Comparison of ENCODE assay signal across 9 cellular contexts in the genomic region with DNA sequence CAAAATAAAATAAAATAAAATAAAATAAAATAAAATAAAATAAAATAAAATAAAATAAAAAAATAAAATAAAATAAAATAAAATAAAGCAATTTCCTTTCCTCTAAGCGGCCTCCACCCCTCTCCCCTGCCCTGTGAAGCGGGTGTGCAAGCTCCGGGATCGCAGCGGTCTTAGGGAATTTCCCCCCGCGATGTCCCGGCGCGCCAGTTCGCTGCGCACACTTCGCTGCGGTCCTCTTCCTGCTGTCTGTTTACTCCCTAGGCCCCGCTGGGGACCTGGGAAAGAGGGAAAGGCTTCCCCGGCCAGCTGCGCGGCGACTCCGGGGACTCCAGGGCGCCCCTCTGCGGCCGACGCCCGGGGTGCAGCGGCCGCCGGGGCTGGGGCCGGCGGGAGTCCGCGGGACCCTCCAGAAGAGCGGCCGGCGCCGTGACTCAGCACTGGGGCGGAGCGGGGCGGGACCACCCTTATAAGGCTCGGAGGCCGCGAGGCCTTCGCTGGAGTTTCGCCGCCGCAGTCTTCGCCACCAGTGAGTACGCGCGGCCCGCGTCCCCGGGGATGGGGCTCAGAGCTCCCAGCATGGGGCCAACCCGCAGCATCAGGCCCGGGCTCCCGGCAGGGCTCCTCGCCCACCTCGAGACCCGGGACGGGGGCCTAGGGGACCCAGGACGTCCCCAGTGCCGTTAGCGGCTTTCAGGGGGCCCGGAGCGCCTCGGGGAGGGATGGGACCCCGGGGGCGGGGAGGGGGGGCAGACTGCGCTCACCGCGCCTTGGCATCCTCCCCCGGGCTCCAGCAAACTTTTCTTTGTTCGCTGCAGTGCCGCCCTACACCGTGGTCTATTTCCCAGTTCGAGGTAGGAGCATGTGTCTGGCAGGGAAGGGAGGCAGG. TPM values are rescaled to one million over a fixed set of nuclear protein-coding genes. Genes with fewer than 3 reads are reported as not detected.
DNase-seq lines count a peak whose midpoint lies in the region; ATAC-seq and TF ChIP-seq lines count a peak whose summit lies in the region.
"Had no signal": no experiment of that assay in that cellular context is flagged by ENCODE, and none has a peak within 500 bp of the region (broad histone marks: within the 10 kb centered on the region; RNA-seq: fewer than 3 reads in every experiment).

Gene GSTP1, plus strand, starts transcription at position 494 of the 886 bp plus-strand sequence. Its CDS starts 32 bp downstream, at position 526.

- H3K27ac ChIP-seq in OCI-LY1 (ENCODE audit: low read depth, low read length, poor library complexity, severe bottlenecking), result peak within 1 kb of the TSS; percentile 92
- peak within 1 kb of the TSS; percentile 98 for H3K27ac ChIP-seq in epithelial cell of prostate
- H3K27ac ChIP-seq: KMS-11 had no signal

- peaks cover 58% of the 10 kb centered on the region for H3K4me1 ChIP-seq in OCI-LY1 (ENCODE audit: insufficient read depth, low read length, severe bottlenecking)

- peaks cover 37% of the 10 kb centered on the region for H3K36me3 ChIP-seq in OCI-LY1 (ENCODE audit: insufficient read depth, low read length)

- H3F3A ChIP-seq in OCI-LY1 (ENCODE audit: insufficient read depth, low read length), result peaks cover 10% of the 10 kb centered on the region; the same call in 1 of the 2 replicates

- peak; percentile 97 for DNase-seq in AG08396 (ENCODE audit: low spot score)
- DNase-seq in activated CD8-positive, alpha-beta memory T cell treated with anti-CD3 and anti-CD28 coated beads, Interleukin-2, amount 50 U/mL, for 48 hours, result peak; percentile 93
- DNase-seq in epithelial cell of prostate (ENCODE audit: low read depth, low spot score), result no peak
- peak; percentile 92 for DNase-seq in mucosa of gallbladder (ENCODE audit: low spot score)
- peak; percentile 79 for DNase-seq in stimulated activated CD8-positive, alpha-beta memory T cell treated with anti-CD3 and anti-CD28 coated beads, Interleukin-4, amount 100 ng/mL, for 24 hours (ENCODE audit: low read depth)

- H4K20me1 ChIP-seq in OCI-LY1 (ENCODE audit: insufficient read depth, low read length), result no peaks in the 10 kb centered on the region

- peak within 1 kb of the TSS; percentile 89 for H3K4me2 ChIP-seq in OCI-LY1 (ENCODE audit: low read length)
- H3K4me2 ChIP-seq: KMS-11 had no signal

- no peaks in the 10 kb centered on the region for H3K79me2 ChIP-seq in OCI-LY1 (ENCODE audit: insufficient read depth, low read length)

- ATAC-seq in GM18858 (IDR thresholded peaks at IDR 0.05; ENCODE audit: unreplicated experiment), result peak; percentile 51
- ATAC-seq in HG03139 (IDR thresholded peaks at IDR 0.05; ENCODE audit: unreplicated experiment), result peak; percentile 49

- TF ChIP-seq CTCF in OCI-LY1 (IDR thresholded peaks at IDR 0.05; ENCODE audit: low read length), result peak; percentile 74

- peaks cover 6% of the 10 kb centered on the region; the same call in 1 of the 2 replicates for H3K27me3 ChIP-seq in OCI-LY1 (ENCODE audit: insufficient read depth, low read length)

- H3K9ac ChIP-seq in OCI-LY1 (ENCODE audit: low read length), result peak within 1 kb of the TSS; percentile 94
- H3K9ac ChIP-seq: KMS-11 had no signal

- peak within 1 kb of the TSS; percentile 94 for H3K4me3 ChIP-seq in OCI-LY1 (ENCODE audit: low read depth, low read length, poor library complexity, severe bottlenecking)

- no peak within 1 kb of the TSS for H2AFZ ChIP-seq in OCI-LY1 (ENCODE audit: low read length)

- no peaks in the 10 kb centered on the region for H3K9me2 ChIP-seq in OCI-LY1 (ENCODE audit: low read depth, low read length)

- H3K9me3 ChIP-seq in OCI-LY1 (ENCODE audit: low read length), result no peaks in the 10 kb centered on the region

RNA-seq across cellular contexts. Expression of gene GSTP1, which starts in this region (rescaled TPM):
- 1,142 TPM for total RNA-seq in mucosa of gallbladder
